Comparison of ENCODE assay signal across 16 cellular contexts in the genomic region with DNA sequence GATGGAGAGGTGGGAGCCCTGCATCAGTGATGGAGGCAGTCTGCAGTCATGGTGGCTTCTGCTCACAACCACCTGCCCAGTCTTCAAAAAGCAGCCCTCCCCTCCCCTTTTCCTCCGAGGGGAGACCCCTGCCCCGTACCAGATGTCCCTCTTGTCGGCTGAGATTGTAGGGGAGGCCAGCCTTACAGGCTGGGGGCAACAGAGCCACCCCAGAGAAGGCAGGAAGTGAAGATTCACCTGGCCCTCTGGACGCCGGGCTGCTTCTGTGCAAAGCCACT. TPM values are rescaled to one million over a fixed set of nuclear protein-coding genes. Genes with fewer than 3 reads are reported as not detected.
"Had no signal": no experiment of that assay in that cellular context is flagged by ENCODE, and none has a peak within 500 bp of the region (broad histone marks: within the 10 kb centered on the region; RNA-seq: fewer than 3 reads in every experiment).

No MANE protein-coding gene starts in this region.

- H3K27ac Mint-ChIP-seq: activated B cell treated with CpG ODN at 0.5 μM for 24 hours; activated CD4-positive, alpha-beta T cell treated with anti-CD3 and anti-CD28 coated beads, Interleukin-2, amount 10 ng/mL, durations not matched to agents 7 days and 5 days; activated CD8-positive, alpha-beta memory T cell treated with anti-CD3 and anti-CD28 coated beads, Interleukin-2, amount 10 ng/mL, durations not matched to agents 7 days and 5 days; activated T-helper 1 cell treated with anti-CD3 and anti-CD28 coated beads, Interleukin-12 subunit alpha, Interleukin-12 subunit beta, Interleukin-2, Interleukin-4 antibody, amounts not matched to agents 30 ng/mL and 10 ng/mL and 1 ng/mL, durations not matched to agents 14 hours and 24 hours and 36 hours; neural progenitor cell; T-helper 1 cell treated with Interleukin-12 subunit alpha and Interleukin-12 subunit beta and Interleukin-4 antibody, amounts not matched to agents 30 μg/mL and 1 μg/mL, for 36 hours had no signal

- H3K27ac ChIP-seq: adrenal gland, coronary artery, gastrocnemius medialis, neural progenitor cell, parathyroid adenoma, tibial artery, vagina had no signal

- H2AFZ ChIP-seq: neural progenitor cell, parathyroid adenoma had no signal

- H3K4me2 ChIP-seq: neural progenitor cell had no signal

- H3K4me1 Mint-ChIP-seq: neural progenitor cell had no signal

- H3K36me3 ChIP-seq: neural progenitor cell had no signal

- H3K4me3 ChIP-seq: adrenal gland, coronary artery, gastrocnemius medialis, neural progenitor cell, tibial artery, vagina had no signal

- H3K27me3 Mint-ChIP-seq: activated B cell treated with CpG ODN at 0.5 μM for 24 hours; activated CD4-positive, alpha-beta T cell treated with anti-CD3 and anti-CD28 coated beads, Interleukin-2, amount 10 ng/mL, durations not matched to agents 7 days and 5 days; activated CD8-positive, alpha-beta memory T cell treated with anti-CD3 and anti-CD28 coated beads, Interleukin-2, amount 10 ng/mL, durations not matched to agents 7 days and 5 days had no signal

- H3K4me1 ChIP-seq: parathyroid adenoma had no signal

- H3K27me3 ChIP-seq: adrenal gland, gastrocnemius medialis, neural progenitor cell, tibial artery, vagina had no signal

- H3K9me3 Mint-ChIP-seq: activated B cell treated with CpG ODN at 0.5 μM for 24 hours; activated CD4-positive, alpha-beta T cell treated with anti-CD3 and anti-CD28 coated beads, Interleukin-2, amount 10 ng/mL, durations not matched to agents 7 days and 5 days; activated naive CD4-positive, alpha-beta T cell treated with anti-CD3 and anti-CD28 coated beads for 36 hours; activated T-helper 1 cell treated with anti-CD3 and anti-CD28 coated beads, Interleukin-12 subunit alpha, Interleukin-12 subunit beta, Interleukin-2, Interleukin-4 antibody, amounts not matched to agents 30 ng/mL and 10 ng/mL and 1 ng/mL, durations not matched to agents 14 hours and 24 hours and 36 hours; neural progenitor cell; T-helper 1 cell treated with Interleukin-12 subunit alpha and Interleukin-12 subunit beta and Interleukin-4 antibody, amounts not matched to agents 30 μg/mL and 1 μg/mL, for 36 hours had no signal

- H3K9me3 ChIP-seq: adrenal gland, gastrocnemius medialis, tibial artery, vagina had no signal

- DNase-seq: activated B cell treated with CpG ODN at 0.5 μM for 24 hours; activated CD4-positive, alpha-beta T cell treated with anti-CD3 and anti-CD28 coated beads, Interleukin-2, amount 10 ng/mL, durations not matched to agents 7 days and 5 days; activated CD8-positive, alpha-beta memory T cell treated with anti-CD3 and anti-CD28 coated beads, Interleukin-2, amount 10 ng/mL, durations not matched to agents 7 days and 5 days; activated naive CD4-positive, alpha-beta T cell treated with anti-CD3 and anti-CD28 coated beads for 36 hours; caudate nucleus; effector CD4-positive, alpha-beta T cell; retina had no signal

- ATAC-seq: activated CD8-positive, alpha-beta memory T cell treated with anti-CD3 and anti-CD28 coated beads, Interleukin-2, amount 10 ng/mL, durations not matched to agents 7 days and 5 days; gastrocnemius medialis had no signal

- H3K4me3 Mint-ChIP-seq: activated B cell treated with CpG ODN at 0.5 μM for 24 hours; activated CD4-positive, alpha-beta T cell treated with anti-CD3 and anti-CD28 coated beads, Interleukin-2, amount 10 ng/mL, durations not matched to agents 7 days and 5 days; activated CD8-positive, alpha-beta memory T cell treated with anti-CD3 and anti-CD28 coated beads, Interleukin-2, amount 10 ng/mL, durations not matched to agents 7 days and 5 days; activated naive CD4-positive, alpha-beta T cell treated with anti-CD3 and anti-CD28 coated beads for 36 hours; activated T-helper 1 cell treated with anti-CD3 and anti-CD28 coated beads, Interleukin-12 subunit alpha, Interleukin-12 subunit beta, Interleukin-2, Interleukin-4 antibody, amounts not matched to agents 30 ng/mL and 10 ng/mL and 1 ng/mL, durations not matched to agents 14 hours and 24 hours and 36 hours; T-helper 1 cell treated with Interleukin-12 subunit alpha and Interleukin-12 subunit beta and Interleukin-4 antibody, amounts not matched to agents 30 μg/mL and 1 μg/mL, for 36 hours had no signal

RNA-seq across cellular contexts. Expression of a gene that starts 4.5 kb away (rescaled TPM):
- total RNA-seq: activated B cell treated with CpG ODN at 0.5 μM for 24 hours; activated CD8-positive, alpha-beta memory T cell treated with anti-CD3 and anti-CD28 coated beads, Interleukin-2, amount 10 ng/mL, durations not matched to agents 7 days and 5 days; activated naive CD4-positive, alpha-beta T cell treated with anti-CD3 and anti-CD28 coated beads for 36 hours; activated T-helper 1 cell treated with anti-CD3 and anti-CD28 coated beads, Interleukin-12 subunit alpha, Interleukin-12 subunit beta, Interleukin-2, Interleukin-4 antibody, amounts not matched to agents 30 ng/mL and 10 ng/mL and 1 ng/mL, durations not matched to agents 14 hours and 24 hours and 36 hours had no signal
